1 cellular context compared by ENCODE assay signal in the genomic region with DNA sequence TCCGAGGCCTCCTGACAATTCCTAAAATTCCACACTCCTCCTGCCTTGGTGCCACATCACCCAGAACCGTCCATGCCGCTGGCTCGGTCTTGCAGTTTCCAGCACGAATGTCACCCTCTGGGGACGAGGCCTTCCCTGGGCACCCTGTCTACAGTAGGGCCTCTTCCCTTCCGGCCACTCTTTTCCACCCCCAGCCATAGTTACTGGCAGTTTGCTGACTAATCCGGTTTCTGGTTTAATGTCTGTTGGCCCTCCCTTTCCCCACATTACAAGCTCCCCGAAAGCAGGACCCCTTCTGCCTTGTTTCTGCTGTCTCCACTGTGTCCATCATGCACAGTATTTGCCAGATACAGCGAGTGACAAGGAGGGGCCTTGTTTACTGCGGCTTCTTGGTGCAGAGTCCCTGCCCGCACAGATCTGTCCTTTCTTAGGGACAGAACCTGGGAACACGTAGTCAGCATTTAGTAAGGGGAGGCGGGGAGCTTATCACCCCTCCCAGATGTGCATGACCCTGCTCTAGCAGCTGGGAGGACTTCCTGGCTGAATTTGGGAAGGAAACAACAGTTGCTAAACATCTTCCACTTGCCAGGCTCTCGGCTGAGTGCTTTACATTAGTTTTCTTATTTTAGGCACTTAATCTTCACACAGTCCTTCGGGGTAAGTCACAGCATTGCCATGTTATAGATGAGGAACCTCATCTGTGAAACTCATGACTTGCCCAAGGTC.
TF ChIP-seq lines count a peak whose summit lies in the region.

No MANE protein-coding gene starts in this region.

TF ChIP-seq in GM23338, 12 proteins besides CTCF, POLR2A, EP300 and RAD21 (continued from another document):
- TF ChIP-seq ETS1 (IDR thresholded peaks at IDR 0.05) (no peak), EZH2 (IDR thresholded peaks at IDR 0.05; ENCODE audit: low read depth, unreplicated experiment) (no peak), STAT1 (IDR thresholded peaks at IDR 0.05; ENCODE audit: unreplicated experiment) (no peak), NANOG (IDR thresholded peaks at IDR 0.05; ENCODE audit: borderline replicate concordance) (no peak), POLR2AphosphoS5 (IDR thresholded peaks at IDR 0.05; ENCODE audit: low read depth) (no peak), EZH2phosphoT487 (IDR thresholded peaks at IDR 0.05; ENCODE audit: unreplicated experiment) (no peak)
- TF ChIP-seq, protein P1, sequence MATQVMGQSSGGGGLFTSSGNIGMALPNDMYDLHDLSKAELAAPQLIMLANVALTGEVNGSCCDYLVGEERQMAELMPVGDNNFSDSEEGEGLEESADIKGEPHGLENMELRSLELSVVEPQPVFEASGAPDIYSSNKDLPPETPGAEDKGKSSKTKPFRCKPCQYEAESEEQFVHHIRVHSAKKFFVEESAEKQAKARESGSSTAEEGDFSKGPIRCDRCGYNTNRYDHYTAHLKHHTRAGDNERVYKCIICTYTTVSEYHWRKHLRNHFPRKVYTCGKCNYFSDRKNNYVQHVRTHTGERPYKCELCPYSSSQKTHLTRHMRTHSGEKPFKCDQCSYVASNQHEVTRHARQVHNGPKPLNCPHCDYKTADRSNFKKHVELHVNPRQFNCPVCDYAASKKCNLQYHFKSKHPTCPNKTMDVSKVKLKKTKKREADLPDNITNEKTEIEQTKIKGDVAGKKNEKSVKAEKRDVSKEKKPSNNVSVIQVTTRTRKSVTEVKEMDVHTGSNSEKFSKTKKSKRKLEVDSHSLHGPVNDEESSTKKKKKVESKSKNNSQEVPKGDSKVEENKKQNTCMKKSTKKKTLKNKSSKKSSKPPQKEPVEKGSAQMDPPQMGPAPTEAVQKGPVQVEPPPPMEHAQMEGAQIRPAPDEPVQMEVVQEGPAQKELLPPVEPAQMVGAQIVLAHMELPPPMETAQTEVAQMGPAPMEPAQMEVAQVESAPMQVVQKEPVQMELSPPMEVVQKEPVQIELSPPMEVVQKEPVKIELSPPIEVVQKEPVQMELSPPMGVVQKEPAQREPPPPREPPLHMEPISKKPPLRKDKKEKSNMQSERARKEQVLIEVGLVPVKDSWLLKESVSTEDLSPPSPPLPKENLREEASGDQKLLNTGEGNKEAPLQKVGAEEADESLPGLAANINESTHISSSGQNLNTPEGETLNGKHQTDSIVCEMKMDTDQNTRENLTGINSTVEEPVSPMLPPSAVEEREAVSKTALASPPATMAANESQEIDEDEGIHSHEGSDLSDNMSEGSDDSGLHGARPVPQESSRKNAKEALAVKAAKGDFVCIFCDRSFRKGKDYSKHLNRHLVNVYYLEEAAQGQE (IDR thresholded peaks at IDR 0.05; ENCODE audit: unreplicated experiment): no peak
TF ChIP-seq in GM23338: peak in this region for 0.
